In genomic region chr1:72034827-72035226, GRCh38 we compare ENCODE assay signal across 30 cellular contexts.
"Had no signal": no experiment of that assay in that cellular context is flagged by ENCODE, and none has a peak within 500 bp of the region (broad histone marks: within the 10 kb centered on the region; RNA-seq: fewer than 3 reads in every experiment).

No MANE protein-coding gene starts in this region.

- H3K36me3 ChIP-seq: esophagus squamous epithelium, heart right ventricle, stomach, suprapubic skin, tibial artery, upper lobe of right lung had no signal

- H3K27me3 Mint-ChIP-seq: activated naive CD8-positive, alpha-beta T cell; central memory CD8-positive, alpha-beta T cell; dendritic cell treated with granulocyte-macrophage colony-stimulating factor and Interleukin-4, amounts not matched to agents 40 ng/mL and 50 ng/mL, for 4 days; naive thymus-derived CD8-positive, alpha-beta T cell; stimulated activated naive B cell treated with anti-CD40 and anti-IgM and Interleukin-4, amounts not matched to agents 10 μg/mL and 1 μg/mL and 100 μg/mL, for 72 hours had no signal

- H3K4me3 Mint-ChIP-seq: activated naive CD8-positive, alpha-beta T cell; central memory CD8-positive, alpha-beta T cell; dendritic cell treated with granulocyte-macrophage colony-stimulating factor and Interleukin-4, amounts not matched to agents 40 ng/mL and 50 ng/mL, for 4 days; immature natural killer cell; naive thymus-derived CD8-positive, alpha-beta T cell; stimulated activated naive B cell treated with anti-CD40 and anti-IgM and Interleukin-4, amounts not matched to agents 10 μg/mL and 1 μg/mL and 100 μg/mL, for 72 hours had no signal

- H3K27ac Mint-ChIP-seq: activated naive CD8-positive, alpha-beta T cell; dendritic cell treated with granulocyte-macrophage colony-stimulating factor and Interleukin-4, amounts not matched to agents 40 ng/mL and 50 ng/mL, for 4 days; immature natural killer cell; naive thymus-derived CD8-positive, alpha-beta T cell; stimulated activated naive B cell treated with anti-CD40 and anti-IgM and Interleukin-4, amounts not matched to agents 10 μg/mL and 1 μg/mL and 100 μg/mL, for 72 hours had no signal

- DNase-seq: activated CD4-positive, alpha-beta T cell treated with anti-CD3 and anti-CD28 coated beads for 48 hours; activated CD4-positive, alpha-beta T cell treated with anti-CD3 and anti-CD28 coated beads, Interleukin-2, amount 50 U/mL, for 48 hours; activated CD8-positive, alpha-beta memory T cell treated with anti-CD3 and anti-CD28 coated beads for 24 hours; activated effector memory CD4-positive, alpha-beta T cell treated with Interleukin-2 at 50 U/mL for 16 hours; activated naive CD4-positive, alpha-beta T cell treated with Interleukin-2 at 50 U/mL for 16 hours; anterior cingulate cortex; esophagus squamous epithelium; foreskin melanocyte; heart right ventricle; immature natural killer cell; kidney; left colon; midbrain; naive thymus-derived CD8-positive, alpha-beta T cell; posterior cingulate gyrus; right cardiac atrium; stimulated activated CD4-positive, alpha-beta T cell treated with anti-CD3 and anti-CD28 coated beads, Interleukin-15, amount 100 ng/mL, for 24 hours; stimulated activated CD4-positive, alpha-beta T cell treated with anti-CD3 and anti-CD28 coated beads, Interleukin-2, amount 100 ng/mL, for 24 hours; stimulated activated naive B cell treated with anti-CD40 and anti-IgM and Interleukin-4, amounts not matched to agents 10 μg/mL and 1 μg/mL and 100 μg/mL, for 72 hours; stomach; T-helper 9 cell; tibial artery; upper lobe of right lung had no signal

- H3K4me3 ChIP-seq: esophagus squamous epithelium, heart right ventricle, stomach, suprapubic skin, tibial artery, upper lobe of right lung had no signal

- H3K9me3 ChIP-seq: esophagus squamous epithelium, heart right ventricle, stomach, suprapubic skin, tibial artery, upper lobe of right lung had no signal

- H3K9me3 Mint-ChIP-seq: dendritic cell treated with granulocyte-macrophage colony-stimulating factor and Interleukin-4, amounts not matched to agents 40 ng/mL and 50 ng/mL, for 4 days; stimulated activated naive B cell treated with anti-CD40 and anti-IgM and Interleukin-4, amounts not matched to agents 10 μg/mL and 1 μg/mL and 100 μg/mL, for 72 hours had no signal

- H3K27ac ChIP-seq: epithelial cell of prostate, esophagus squamous epithelium, heart right ventricle, stomach, suprapubic skin, tibial artery, upper lobe of right lung, VCaP had no signal

- ATAC-seq: activated CD4-positive, CD25-positive, alpha-beta regulatory T cell treated with anti-CD3 and anti-CD28 coated beads, Interleukin-2, amount 50 U/mL, for 24 hours; heart right ventricle; left colon; naive thymus-derived CD8-positive, alpha-beta T cell; right cardiac atrium; stimulated activated naive B cell treated with anti-CD40 and anti-IgM and Interleukin-4, amounts not matched to agents 10 μg/mL and 1 μg/mL and 100 μg/mL, for 72 hours; upper lobe of right lung had no signal

- H3K36me3 Mint-ChIP-seq: activated naive CD8-positive, alpha-beta T cell; immature natural killer cell; naive thymus-derived CD8-positive, alpha-beta T cell; stimulated activated naive B cell treated with anti-CD40 and anti-IgM and Interleukin-4, amounts not matched to agents 10 μg/mL and 1 μg/mL and 100 μg/mL, for 72 hours had no signal

- H3K4me1 ChIP-seq: esophagus squamous epithelium, heart right ventricle, suprapubic skin, tibial artery, upper lobe of right lung had no signal

- H3K27me3 ChIP-seq: esophagus squamous epithelium, heart right ventricle, stomach, suprapubic skin, tibial artery, upper lobe of right lung had no signal

- H3K4me1 Mint-ChIP-seq: central memory CD8-positive, alpha-beta T cell; immature natural killer cell; naive thymus-derived CD8-positive, alpha-beta T cell; stimulated activated naive B cell treated with anti-CD40 and anti-IgM and Interleukin-4, amounts not matched to agents 10 μg/mL and 1 μg/mL and 100 μg/mL, for 72 hours had no signal
